In the genomic region with DNA sequence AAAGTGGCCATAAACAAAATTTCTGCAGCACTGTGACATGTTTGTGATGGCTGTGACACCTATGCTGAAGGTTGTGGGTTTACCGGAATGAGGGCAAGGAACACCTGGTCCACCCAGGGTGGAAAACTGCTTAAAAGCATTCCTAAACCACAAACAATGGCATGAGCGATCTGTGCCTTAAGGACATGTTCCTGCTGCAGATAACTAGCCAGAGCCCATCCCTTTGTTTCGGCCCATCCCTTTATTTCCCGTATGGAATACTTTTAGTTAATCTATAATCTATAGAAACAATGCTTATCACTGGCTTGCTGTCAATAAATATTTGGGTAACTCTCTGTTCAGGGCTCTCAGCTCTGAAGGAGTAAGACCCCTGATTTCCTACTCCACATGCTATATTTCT, we compare ENCODE assay signal across 5 cellular contexts. TPM values are rescaled to one million over a fixed set of nuclear protein-coding genes. Genes with fewer than 3 reads are reported as not detected.
"Had no signal": no experiment of that assay in that cellular context is flagged by ENCODE, and none has a peak within 500 bp of the region (broad histone marks: within the 10 kb centered on the region; RNA-seq: fewer than 3 reads in every experiment).

No MANE protein-coding gene starts in this region.

RNA-seq across cellular contexts. Expression of a gene that starts 12.1 kb away (rescaled TPM):
- total RNA-seq: GM23248, GM23338, H4, H9, HFFc6 had no signal
- polyA plus RNA-seq: GM23248 had no signal

RNA-seq across cellular contexts. Expression of a gene that starts 56.8 kb away (rescaled TPM):
- total RNA-seq: GM23248, H4 had no signal
